In the genomic region with DNA sequence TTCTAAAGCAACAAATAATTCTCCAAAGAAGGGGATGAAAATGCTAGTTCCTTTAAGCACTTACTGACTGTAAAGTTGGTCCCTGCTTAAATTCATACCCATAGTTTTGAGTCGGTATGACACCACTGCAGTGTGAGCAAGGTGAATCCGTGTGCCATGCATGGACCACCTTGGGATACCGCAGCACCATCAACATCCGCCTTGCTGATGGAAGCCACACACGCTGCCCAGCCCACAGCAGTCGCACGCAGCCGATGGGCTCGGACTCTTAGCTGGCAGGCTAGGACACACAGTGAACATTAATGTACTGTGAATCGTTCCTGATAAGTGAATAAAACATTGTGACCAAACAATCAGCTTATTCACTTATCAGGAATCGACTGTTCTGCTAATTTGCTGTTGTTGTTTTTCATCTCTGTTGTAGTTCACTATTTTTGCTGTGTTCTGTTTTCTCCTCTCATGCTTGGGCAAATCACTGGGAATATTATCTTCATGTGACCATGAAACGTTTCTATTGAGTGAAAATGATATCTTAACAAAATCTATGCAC, we compare ENCODE assay signal across 1 cellular context.
TF ChIP-seq lines count a peak whose summit lies in the region.

No MANE protein-coding gene starts in this region.

TF ChIP-seq in H1, 55 proteins besides CTCF, POLR2A, EP300 and RAD21:
- no peak for TF ChIP-seq ZNF274 (IDR thresholded peaks at IDR 0.05; ENCODE audit: borderline replicate concordance, extremely low read depth, low read length)
- TF ChIP-seq POLR2AphosphoS5 (IDR thresholded peaks at IDR 0.05; ENCODE audit: low read depth, low read length) = peak; percentile 26; the same call in 1 of the 2 replicates
- TF ChIP-seq CEBPB (IDR thresholded peaks at IDR 0.05; ENCODE audit: low read depth, low read length) = no peak
- TF ChIP-seq GABPA (IDR thresholded peaks at IDR 0.05; ENCODE audit: borderline replicate concordance, insufficient read depth, low read length) = no peak
